In the genomic region with DNA sequence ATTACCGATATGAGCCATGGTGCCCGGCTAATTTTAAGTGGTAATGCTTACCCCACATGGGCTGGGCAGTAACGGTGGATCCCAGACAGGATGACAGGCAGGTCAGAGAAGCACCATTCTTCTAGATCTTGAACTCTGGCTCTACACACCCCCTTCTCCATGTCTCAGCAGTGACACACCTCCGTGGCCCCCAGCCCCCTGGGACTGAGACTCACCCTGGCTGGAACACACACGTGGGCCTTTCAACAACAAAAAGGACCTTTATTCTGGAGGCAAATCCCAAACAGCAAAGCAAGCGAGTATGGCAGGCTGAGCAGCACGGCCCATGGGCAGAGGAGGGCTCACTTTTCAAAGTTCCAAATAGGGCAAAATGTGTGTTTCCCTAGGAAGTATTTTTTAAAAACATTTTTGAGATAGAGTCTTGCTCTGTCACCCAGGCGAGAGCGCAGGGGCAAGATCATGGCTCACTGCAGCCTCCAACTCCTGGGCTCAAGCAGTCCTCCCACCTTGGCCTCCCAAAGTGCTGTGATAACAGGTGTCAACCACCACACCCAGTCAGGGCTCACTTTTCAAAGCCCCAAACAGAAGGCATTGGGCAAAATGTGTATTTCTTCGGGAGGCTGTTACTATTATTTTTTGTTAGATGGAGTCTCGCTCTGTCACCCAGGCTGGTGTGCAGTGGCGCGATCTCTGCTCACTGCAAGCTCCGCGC, we compare ENCODE assay signal across 18 cellular contexts. TPM values are rescaled to one million over a fixed set of nuclear protein-coding genes. Genes with fewer than 3 reads are reported as not detected.
"Had no signal": no experiment of that assay in that cellular context is flagged by ENCODE, and none has a peak within 500 bp of the region (broad histone marks: within the 10 kb centered on the region; RNA-seq: fewer than 3 reads in every experiment).

No MANE protein-coding gene starts in this region.

- DNase-seq: cortex of kidney; effector memory CD8-positive, alpha-beta T cell; esophagus squamous epithelium; kidney; natural killer cell; sigmoid colon; stimulated activated naive CD4-positive, alpha-beta T cell treated with Interleukin-2 at 50 U/mL for 16 hours; tibial artery had no signal

- H3K4me1 ChIP-seq: pancreas had no signal

- ATAC-seq: effector memory CD8-positive, alpha-beta T cell; stimulated activated effector memory CD8-positive, alpha-beta T cell treated with anti-CD3 and anti-CD28 coated beads, Interleukin-12 subunit alpha, Interleukin-12 subunit beta, amount 100 ng/mL, for 72 hours had no signal

- H3K4me2 ChIP-seq: hepatocyte had no signal

- H2AFZ ChIP-seq: hepatocyte had no signal

- H3K4me3 ChIP-seq: esophagus squamous epithelium, hepatocyte, lung, pancreas, right atrium auricular region, sigmoid colon, stomach, testis, tibial artery had no signal

- H3K9me3 ChIP-seq: esophagus squamous epithelium, neutrophil, pancreas, right atrium auricular region, sigmoid colon, stomach, testis, tibial artery had no signal

- H3K36me3 ChIP-seq: esophagus squamous epithelium, pancreas, right atrium auricular region, sigmoid colon, stomach, tibial artery had no signal

- H3K27ac ChIP-seq: esophagus squamous epithelium, hepatocyte, neutrophil, pancreas, right atrium auricular region, testis, tibial artery had no signal

- H3K27me3 ChIP-seq: hepatocyte, neutrophil, pancreas, right atrium auricular region, sigmoid colon, testis had no signal

RNA-seq across cellular contexts. Expression of a gene that starts 4.2 kb away (rescaled TPM):
- polyA plus RNA-seq: neural cell had no signal

RNA-seq across cellular contexts. Expression of a gene that starts 12.6 kb away (rescaled TPM):
- total RNA-seq: fibroblast of villous mesenchyme had no signal

RNA-seq across cellular contexts. Expression of a gene that starts 17.4 kb away (rescaled TPM):
- total RNA-seq: fibroblast of villous mesenchyme had no signal
- polyA plus RNA-seq: neural cell had no signal
